Comparison of ENCODE assay signal across 9 cellular contexts in the genomic region with DNA sequence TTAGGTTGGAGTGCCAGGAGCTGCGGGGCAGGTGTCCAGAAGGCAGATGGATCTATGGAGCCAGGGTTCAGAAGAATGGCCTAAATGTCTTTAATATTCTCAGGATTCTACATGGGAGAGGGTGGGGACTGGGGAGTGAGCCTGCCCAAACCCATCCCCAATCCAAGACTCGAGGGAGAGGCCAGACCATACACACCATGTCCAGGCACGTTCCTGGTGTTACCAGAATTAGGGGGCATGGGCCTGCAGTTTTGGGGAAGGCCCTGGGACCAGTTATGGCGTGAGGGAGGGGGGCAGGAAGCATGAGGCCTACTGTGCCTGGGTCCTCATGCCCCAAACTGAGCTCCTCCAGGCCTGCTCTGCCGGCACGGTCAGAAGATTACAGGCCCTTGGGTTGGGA. TPM values are rescaled to one million over a fixed set of nuclear protein-coding genes. Genes with fewer than 3 reads are reported as not detected.
DNase-seq lines count a peak whose midpoint lies in the region; ATAC-seq and TF ChIP-seq lines count a peak whose summit lies in the region.
"Had no signal": no experiment of that assay in that cellular context is flagged by ENCODE, and none has a peak within 500 bp of the region (broad histone marks: within the 10 kb centered on the region; RNA-seq: fewer than 3 reads in every experiment).

No MANE protein-coding gene starts in this region.

- POLR2A ChIA-PET in HCT116 (lab: Charles Lee) = interaction anchor here (1.8 kb wide), 1 partner anchor 30 kb away, joined by 5 read pairs; a partner anchor contains a TSS

- H4K20me1 ChIP-seq in HCT116 (ENCODE audit: insufficient read depth) = no peaks in the 10 kb centered on the region

- TF ChIP-seq CTCF in HCT116 (IDR thresholded peaks at IDR 0.05 in 2 of 3, conservative IDR thresholded peaks at IDR 0.05 in 1 of 3; ENCODE audit: borderline replicate concordance in 1 of 3, insufficient read depth in 1 of 3, low read depth in 2 of 3, low read length in 2 of 3) (no peak), adrenal gland (IDR thresholded peaks at IDR 0.05) (no peak)

- H3K9me3 ChIP-seq in HCT116 (ENCODE audit: control insufficient read depth in 1 of 2, insufficient read depth in 1 of 2, low read depth in 1 of 2, low read length in 2 of 2) (no peaks in the 10 kb centered on the region), adrenal gland (replicated peaks in 1 of 3) (no peaks in the 10 kb centered on the region)
- H3K9me3 ChIP-seq: left lung had no signal

- no peaks in the 10 kb centered on the region for H3K27me3 ChIP-seq in HCT116 (ENCODE audit: insufficient read depth, low read length)
- H3K27me3 ChIP-seq in adrenal gland = no peaks in the 10 kb centered on the region
- H3K27me3 ChIP-seq: left lung had no signal

- H3K36me3 ChIP-seq in HCT116 (ENCODE audit: control insufficient read depth in 1 of 2, insufficient read depth in 2 of 2, low read length in 2 of 2) (no peaks in the 10 kb centered on the region), adrenal gland (replicated peaks in 1 of 2) (peaks cover 0 to 32% of the 10 kb centered on the region in 2 donors)

- peaks cover 42% of the 10 kb centered on the region for H3K79me2 ChIP-seq in HCT116 (ENCODE audit: insufficient read depth, low read length)

- no TSS peak for BruUV-seq in HCT116 (replicated peaks; lab: Mats Ljungman, UMichigan)

- H3K9me3 Mint-ChIP-seq in immature natural killer cell = no peaks in the 10 kb centered on the region
- no peaks in the 10 kb centered on the region for H3K9me3 Mint-ChIP-seq in stimulated activated memory B cell treated with anti-CD40 and anti-IgM and Interleukin-4, amounts not matched to agents 10 μg/mL and 1 μg/mL and 100 μg/mL, for 72 hours

- peaks cover 0 to under 1% (median 0%) of the 10 kb centered on the region in 3 donors for H3K36me3 Mint-ChIP-seq in immature natural killer cell
- peaks cover 7% of the 10 kb centered on the region for H3K36me3 Mint-ChIP-seq in stimulated activated memory B cell treated with anti-CD40 and anti-IgM and Interleukin-4, amounts not matched to agents 10 μg/mL and 1 μg/mL and 100 μg/mL, for 72 hours

- peaks cover 20 to 21% of the 10 kb centered on the region in 2 donors for H3K4me1 Mint-ChIP-seq in immature natural killer cell
- peaks cover 33% of the 10 kb centered on the region for H3K4me1 Mint-ChIP-seq in stimulated activated memory B cell treated with anti-CD40 and anti-IgM and Interleukin-4, amounts not matched to agents 10 μg/mL and 1 μg/mL and 100 μg/mL, for 72 hours

- no peak overlapping the region for H3K27ac Mint-ChIP-seq in immature natural killer cell
- H3K27ac Mint-ChIP-seq in stimulated activated memory B cell treated with anti-CD40 and anti-IgM and Interleukin-4, amounts not matched to agents 10 μg/mL and 1 μg/mL and 100 μg/mL, for 72 hours = no peak overlapping the region

- H3K4me2 ChIP-seq in HCT116 (ENCODE audit: low read length) = peak overlapping the region; percentile 74

- no peaks in the 10 kb centered on the region for H3K9me2 ChIP-seq in HCT116 (ENCODE audit: insufficient read depth)

- H3K27me3 Mint-ChIP-seq in immature natural killer cell (ENCODE audit: low read depth in 3 of 3) = peaks cover 2 to 4% (median 4%) of the 10 kb centered on the region in 3 donors
- no peaks in the 10 kb centered on the region for H3K27me3 Mint-ChIP-seq in stimulated activated memory B cell treated with anti-CD40 and anti-IgM and Interleukin-4, amounts not matched to agents 10 μg/mL and 1 μg/mL and 100 μg/mL, for 72 hours

- no peak overlapping the region for H2AFZ ChIP-seq in HCT116 (ENCODE audit: low read depth, low read length, poor library complexity, severe bottlenecking)

- no peak for TF ChIP-seq POLR2A in HCT116 (IDR thresholded peaks at IDR 0.05; ENCODE audit: borderline replicate concordance, extremely low read depth, insufficient read depth, insufficient read length)
- TF ChIP-seq POLR2A in adrenal gland (IDR thresholded peaks at IDR 0.05) = no peak

- H3K4me3 ChIP-seq in HCT116 (replicated peaks in 1 of 2; ENCODE audit: low read depth in 1 of 2, low read length in 2 of 2) = no peak overlapping the region
- no peak overlapping the region for H3K4me3 ChIP-seq in adrenal gland

- ATAC-seq in HCT116 (no peak), GM21717 (IDR thresholded peaks at IDR 0.05; ENCODE audit: unreplicated experiment) (no peak)
- no peak for ATAC-seq in stimulated activated memory B cell treated with anti-CD40 and anti-IgM and Interleukin-4, amounts not matched to agents 10 μg/mL and 1 μg/mL and 100 μg/mL, for 72 hours

- no peak for TF ChIP-seq RAD21 in HCT116 (IDR thresholded peaks at IDR 0.05; ENCODE audit: low read depth)

- RAD21 ChIA-PET in HCT116 (lab: Charles Lee; ENCODE audit: low non-redundant PET in 1 of 2, low total read pairs in 2 of 2, uncharacterized antibody in 2 of 2, unreplicated experiment in 2 of 2) = interaction anchor here in 1 of 2 experiments (0.7 kb wide), 1 partner anchor 64 kb away, joined by 3 read pairs; no protein-coding TSS in a partner anchor

- no peak overlapping the region for H3K9ac ChIP-seq in HCT116 (ENCODE audit: low read length)

- intact Hi-C loops in HCT116 (cut with micrococcal nuclease) (no loop called here), adrenal gland (cut with DNase I) (no loop called here)

- CTCF ChIA-PET in HCT116 (lab: Charles Lee) = interaction anchor here (0.8 to 2.8 kb wide), 2 partner anchors 17 to 19 kb away, joined by 3 to 11 read pairs; no protein-coding TSS in a partner anchor

- peak overlapping the region; percentile 97; the same call in 1 of the 2 replicates for H3K27ac ChIP-seq in HCT116 (ENCODE audit: low read depth, low read length)
- H3K27ac ChIP-seq in adrenal gland = peak overlapping the region in 4 of 5 donors; percentile 43 to 93 (median 80)

- H3K4me1 ChIP-seq in HCT116 (ENCODE audit: control insufficient read depth in 1 of 2, insufficient read depth in 2 of 2, low read length in 2 of 2) (peaks cover 8 to 20% of the 10 kb centered on the region in 2 experiments), adrenal gland (replicated peaks in 1 of 2) (peaks cover 23 to 32% of the 10 kb centered on the region in 2 donors)

- DNase-seq in HCT116 (ENCODE audit: low read depth, low spot score) (no peak), adrenal gland (no peak), immature natural killer cell (no peak), DMS153 (lab: John Stamatoyannopoulos, UW) (no peak)
- DNase-seq in central memory CD4-positive, alpha-beta T cell = no peak
- DNase-seq: left lung, NCI-H510A had no signal

- peak overlapping the region in 4 of 5 donors; percentile 34 to 71 (median 49) for H3K4me3 Mint-ChIP-seq in immature natural killer cell
- peak overlapping the region; percentile 21 for H3K4me3 Mint-ChIP-seq in stimulated activated memory B cell treated with anti-CD40 and anti-IgM and Interleukin-4, amounts not matched to agents 10 μg/mL and 1 μg/mL and 100 μg/mL, for 72 hours

- WGBS in adrenal gland, 4 donors = 74 to 86% (median 84%) methylated on average over 4 to 6 of the region's 6 CpGs

TF ChIP-seq in HCT116, 20 proteins besides CTCF, POLR2A, EP300 and RAD21:
- TF ChIP-seq SP1 (IDR thresholded peaks at IDR 0.05; ENCODE audit: low read depth) = no peak
- 0 out of 2 replicates have a peak, but pooled peaks have one; percentile 8 for TF ChIP-seq POLR2AphosphoS5 (IDR thresholded peaks at IDR 0.05; ENCODE audit: low read depth, low read length)
TF ChIP-seq in HCT116: peak in this region for 1.

RNA-seq across cellular contexts. Expression of a gene that starts 1.9 kb away (rescaled TPM):
- total RNA-seq in HCT116 (2021; ENCODE audit: unreplicated experiment) (50.0 TPM), adrenal gland (100 to 1,000 TPM; 105 to 311 (median 211) TPM)
- 53.8 and 55.8 TPM in 2 replicates for polyA plus RNA-seq in HCT116 (2012)
- polyA plus RNA-seq in adrenal gland (100 to 1,000 TPM in 1 of 3 donors, 10 to 100 TPM in 2; 32.1 to 100 (median 94.9) TPM), immature natural killer cell (10 to 100 TPM; 36.1 to 49.2 (median 41.5) TPM)

RNA-seq across cellular contexts. Expression of a gene that starts 2.1 kb away (rescaled TPM):
- total RNA-seq in HCT116 (2021; ENCODE audit: unreplicated experiment) = 62.4 TPM
- 33.2 and 47.7 TPM in 2 replicates for polyA plus RNA-seq in HCT116 (2012)
- total RNA-seq in adrenal gland = 10 to 100 TPM in 6 of 8 donors, 1 to 10 TPM in 2; 6.1 to 73.8 (median 40.6) TPM
- 10 to 100 TPM; 44.2 to 89.4 (median 47.7) TPM for polyA plus RNA-seq in adrenal gland
- polyA plus RNA-seq in immature natural killer cell = 100 to 1,000 TPM; 104 to 137 (median 135) TPM

RNA-seq across cellular contexts. Expression of a gene that starts 29.4 kb away (rescaled TPM):
- total RNA-seq in HCT116 (2021; ENCODE audit: unreplicated experiment) (9.0 TPM), adrenal gland (1 to 10 TPM in 5 of 8 donors, under 1 TPM in 3; 0.25 to 2.8 (median 1.2) TPM)
- polyA plus RNA-seq in HCT116 (2012) = 14.8 and 15.4 TPM in 2 replicates
- polyA plus RNA-seq in adrenal gland (1 to 10 TPM in 1 of 3 donors, under 1 TPM in 2; 0.59 to 2.0 (median 0.88) TPM), immature natural killer cell (1 to 10 TPM; 5.9 to 8.9 (median 8.4) TPM)

RNA-seq across cellular contexts. Expression of a gene that starts 30.0 kb away (rescaled TPM):
- 7.9 TPM for total RNA-seq in HCT116 (2021; ENCODE audit: unreplicated experiment)
- 6.0 TPM in 2 replicates for polyA plus RNA-seq in HCT116 (2012)
- total RNA-seq in adrenal gland = 10 to 100 TPM; 17.5 to 74.8 (median 43.1) TPM
- polyA plus RNA-seq in adrenal gland = 10 to 100 TPM; 11.5 to 15.7 (median 13.8) TPM
- 10 to 100 TPM in 1 of 3 donors, 1 to 10 TPM in 2; 6.0 to 12.7 (median 7.2) TPM for polyA plus RNA-seq in immature natural killer cell

RNA-seq across cellular contexts. Expression of a gene that starts 30.5 kb away (rescaled TPM):
- total RNA-seq in HCT116 (2021; ENCODE audit: unreplicated experiment) (19.6 TPM), adrenal gland (10 to 100 TPM; 12.0 to 27.4 (median 19.6) TPM)
- 9.1 and 9.7 TPM in 2 replicates for polyA plus RNA-seq in HCT116 (2012)
- polyA plus RNA-seq in adrenal gland (10 to 100 TPM in 1 of 3 donors, 1 to 10 TPM in 2; 8.8 to 13.3 (median 9.1) TPM), immature natural killer cell (1 to 10 TPM; 2.6 to 8.1 (median 6.4) TPM)
